Comparison of ENCODE assay signal across 12 cellular contexts in genomic region chr22:36466258-36466657, GRCh38. TPM values are rescaled to one million over a fixed set of nuclear protein-coding genes. Genes with fewer than 3 reads are reported as not detected.
A peak's percentile ranks its signal among the peaks of the same experiment; 100 is the strongest.
DNase-seq lines count a peak whose midpoint lies in the region; ATAC-seq, FAIRE-seq and TF ChIP-seq lines count a peak whose summit lies in the region.
"Had no signal": no experiment of that assay in that cellular context is flagged by ENCODE, and none has a peak within 500 bp of the region (broad histone marks: within the 10 kb centered on the region; RNA-seq: fewer than 3 reads in every experiment).

No MANE protein-coding gene starts in this region.

- TF ChIP-seq POLR2A in transverse colon (IDR thresholded peaks at IDR 0.05), result no peak

- peak overlapping the region; percentile 71 for H3K27ac Mint-ChIP-seq in activated CD8-positive, alpha-beta T cell treated with anti-CD3 and anti-CD28 coated beads, Interleukin-2, amount 10 ng/mL, durations not matched to agents 7 days and 5 days
- H3K27ac Mint-ChIP-seq in activated CD8-positive, alpha-beta T cell treated with anti-CD3 and anti-CD28 coated beads for 36 hours, result no peak overlapping the region
- H3K27ac Mint-ChIP-seq in astrocyte (ENCODE audit: unreplicated experiment), result peak overlapping the region; percentile 99

- H3K4me2 ChIP-seq in astrocyte (ENCODE audit: low read length), result peak overlapping the region; percentile 73

- H3K27ac ChIP-seq in astrocyte (ENCODE audit: low read depth, low read length), result peak overlapping the region; percentile 98
- H3K27ac ChIP-seq in mucosa of rectum (ENCODE audit: low read depth in 2 of 2, low read length in 2 of 2), result peak overlapping the region; percentile 79 to 80
- H3K27ac ChIP-seq in transverse colon, result peak overlapping the region; percentile 98
- H3K27ac ChIP-seq: HL-60 had no signal

- H3K79me2 ChIP-seq in astrocyte (ENCODE audit: insufficient read depth, low read length), result peaks cover 37% of the 10 kb centered on the region

- no peak overlapping the region for H3K4me3 Mint-ChIP-seq in activated CD8-positive, alpha-beta T cell treated with anti-CD3 and anti-CD28 coated beads, Interleukin-2, amount 10 ng/mL, durations not matched to agents 7 days and 5 days
- no peak overlapping the region for H3K4me3 Mint-ChIP-seq in activated CD8-positive, alpha-beta T cell treated with anti-CD3 and anti-CD28 coated beads for 36 hours
- H3K4me3 Mint-ChIP-seq in astrocyte (ENCODE audit: unreplicated experiment), result no peak overlapping the region

- in situ Hi-C loops in transverse colon (cut with MboI; ENCODE audit: low pct_ligation_motif_present in 1 of 4, low pct_unique_long_range_greater_than_20kb in 1 of 4, low sequenced_read_pairs in 3 of 4), result loop anchor here in 1 of 4 donors (10.0 kb wide), 1 partner anchor 161 kb away; no protein-coding TSS in a partner anchor

- no peaks in the 10 kb centered on the region for H3K9me3 Mint-ChIP-seq in activated CD8-positive, alpha-beta T cell treated with anti-CD3 and anti-CD28 coated beads, Interleukin-2, amount 10 ng/mL, durations not matched to agents 7 days and 5 days (ENCODE audit: insufficient read depth)
- H3K9me3 Mint-ChIP-seq in activated CD8-positive, alpha-beta T cell treated with anti-CD3 and anti-CD28 coated beads for 36 hours, result no peaks in the 10 kb centered on the region
- H3K9me3 Mint-ChIP-seq in astrocyte (ENCODE audit: unreplicated experiment), result no peaks in the 10 kb centered on the region

- 75% methylated on average over 7 of the region's 7 CpGs; no CpG with 5 or more reads in 1 of the 2 donors for WGBS in transverse colon (ENCODE audit: low coverage in 1 of 2), 2 donors

- no peaks in the 10 kb centered on the region for H3K9me3 ChIP-seq in astrocyte (ENCODE audit: insufficient read depth, low read depth, low read length)
- no peaks in the 10 kb centered on the region for H3K9me3 ChIP-seq in mucosa of rectum (ENCODE audit: control insufficient read depth in 2 of 2, low read length in 2 of 2)
- no peaks in the 10 kb centered on the region for H3K9me3 ChIP-seq in transverse colon

- CTCF ChIA-PET in activated CD8-positive, alpha-beta T cell treated with anti-CD3 and anti-CD28 coated beads, Interleukin-2, amount 10 ng/mL, durations not matched to agents 7 days and 5 days (lab: Charles Lee), result interaction anchor here (0.8 to 1.5 kb wide), 4 partner anchors 113 to 166 kb away, joined by 3 to 4 read pairs (median 3); no protein-coding TSS in a partner anchor
- CTCF ChIA-PET in activated CD8-positive, alpha-beta T cell treated with anti-CD3 and anti-CD28 coated beads for 36 hours (lab: Charles Lee), result interaction anchor here (0.9 to 14.1 kb wide), 2 partner anchors 20 to 165 kb away, joined by 3 to 152 read pairs; no protein-coding TSS in a partner anchor

- H3K4me3 ChIP-seq in astrocyte (ENCODE audit: insufficient read depth, low read depth, low read length), result peak overlapping the region; percentile 17
- H3K4me3 ChIP-seq in mucosa of rectum (ENCODE audit: low read length in 2 of 2), result no peak overlapping the region
- H3K4me3 ChIP-seq in transverse colon, result no peak overlapping the region

- intact Hi-C loops in activated CD8-positive, alpha-beta T cell treated with anti-CD3 and anti-CD28 coated beads for 36 hours (cut with micrococcal nuclease), result no loop called here
- intact Hi-C loops in transverse colon (cut with DNase I; ENCODE audit: low total_unique reads), result loop anchor here (5.0 kb wide), 1 partner anchor 89 kb away; no protein-coding TSS in a partner anchor

- H3K9ac ChIP-seq in astrocyte (ENCODE audit: low read length), result peak overlapping the region; percentile 81
- H3K9ac ChIP-seq in mucosa of rectum (ENCODE audit: low read depth in 1 of 2, low read length in 2 of 2), result peak overlapping the region in 1 of 2 donors; percentile 70

- no peak for DNase-seq in activated CD8-positive, alpha-beta T cell treated with anti-CD3 and anti-CD28 coated beads, Interleukin-2, amount 10 ng/mL, durations not matched to agents 7 days and 5 days
- DNase-seq in activated CD8-positive, alpha-beta T cell treated with anti-CD3 and anti-CD28 coated beads for 36 hours, result no peak
- DNase-seq in astrocyte (ENCODE audit: low read depth) (no peak), transverse colon (no peak), NCI-H1417 (lab: John Stamatoyannopoulos, UW) (no peak), NCI-H146 (lab: John Stamatoyannopoulos, UW) (no peak), DMS153 (lab: John Stamatoyannopoulos, UW) (no peak)
- DNase-seq: activated CD4-positive, alpha-beta T cell treated with anti-CD3 and anti-CD28 coated beads, Interleukin-2, amount 50 U/mL, for 1 hour; NCI-H2171 had no signal

- H3K4me1 Mint-ChIP-seq in activated CD8-positive, alpha-beta T cell treated with anti-CD3 and anti-CD28 coated beads, Interleukin-2, amount 10 ng/mL, durations not matched to agents 7 days and 5 days (ENCODE audit: low read depth), result peaks cover 45% of the 10 kb centered on the region
- H3K4me1 Mint-ChIP-seq in activated CD8-positive, alpha-beta T cell treated with anti-CD3 and anti-CD28 coated beads for 36 hours (ENCODE audit: low read depth), result peaks cover 28% of the 10 kb centered on the region
- H3K4me1 Mint-ChIP-seq in astrocyte (ENCODE audit: low read depth, unreplicated experiment), result peaks cover 60% of the 10 kb centered on the region

- no peak for FAIRE-seq in astrocyte (lab: Jason Lieb, UNC)
- FAIRE-seq: A204.1 had no signal

- H3K27me3 ChIP-seq in astrocyte (ENCODE audit: insufficient read depth, low read length) (no peaks in the 10 kb centered on the region), mucosa of rectum (ENCODE audit: control insufficient read depth in 2 of 2, insufficient read depth in 2 of 2, low read length in 2 of 2) (no peaks in the 10 kb centered on the region), transverse colon (no peaks in the 10 kb centered on the region)

- H2AFZ ChIP-seq in astrocyte (ENCODE audit: low read depth, low read length), result no peak overlapping the region

- TF ChIP-seq EP300 in transverse colon (IDR thresholded peaks at IDR 0.05; ENCODE audit: low read depth), result no peak

- TF ChIP-seq CTCF in activated CD8-positive, alpha-beta T cell treated with anti-CD3 and anti-CD28 coated beads for 36 hours (IDR thresholded peaks at IDR 0.05), result no peak
- TF ChIP-seq CTCF in astrocyte (IDR thresholded peaks at IDR 0.05; ENCODE audit: insufficient read depth, low read depth, low read length) (no peak), transverse colon (IDR thresholded peaks at IDR 0.05) (no peak)

- no peaks in the 10 kb centered on the region for H3K36me3 ChIP-seq in astrocyte (ENCODE audit: insufficient read depth, low read length)
- peaks cover 19 to 25% of the 10 kb centered on the region in 2 donors for H3K36me3 ChIP-seq in mucosa of rectum (ENCODE audit: control insufficient read depth in 2 of 2, insufficient read depth in 2 of 2, low read length in 2 of 2)
- no peaks in the 10 kb centered on the region for H3K36me3 ChIP-seq in transverse colon

- peaks cover 16% of the 10 kb centered on the region for H3K36me3 Mint-ChIP-seq in activated CD8-positive, alpha-beta T cell treated with anti-CD3 and anti-CD28 coated beads, Interleukin-2, amount 10 ng/mL, durations not matched to agents 7 days and 5 days (ENCODE audit: low read depth)
- peaks cover 3% of the 10 kb centered on the region for H3K36me3 Mint-ChIP-seq in activated CD8-positive, alpha-beta T cell treated with anti-CD3 and anti-CD28 coated beads for 36 hours (ENCODE audit: low read depth)
- peaks cover 3% of the 10 kb centered on the region for H3K36me3 Mint-ChIP-seq in astrocyte (ENCODE audit: low read depth, unreplicated experiment)

- no peaks in the 10 kb centered on the region for H4K20me1 ChIP-seq in astrocyte (ENCODE audit: insufficient read depth, low read length)

- POLR2A ChIA-PET in activated CD8-positive, alpha-beta T cell treated with anti-CD3 and anti-CD28 coated beads, Interleukin-2, amount 10 ng/mL, durations not matched to agents 7 days and 5 days (lab: Charles Lee), result interaction anchor here (0.7 to 1.2 kb wide), 3 partner anchors 11 to 61 kb away, joined by 3 to 5 read pairs (median 3); partner anchors contain the start of gene TXN2
- POLR2A ChIA-PET in activated CD8-positive, alpha-beta T cell treated with anti-CD3 and anti-CD28 coated beads for 36 hours (lab: Charles Lee), result interaction anchor here (0.6 to 1.4 kb wide), 8 partner anchors 8 to 105 kb away, joined by 3 to 5 read pairs (median 3); partner anchors contain the start of gene MYH9

- H3K4me1 ChIP-seq in astrocyte (ENCODE audit: insufficient read depth, low read length) (peaks cover 76% of the 10 kb centered on the region), mucosa of rectum (ENCODE audit: control insufficient read depth in 2 of 2, insufficient read depth in 2 of 2, low read length in 2 of 2) (peaks cover 30 to 45% of the 10 kb centered on the region in 2 donors), transverse colon (peaks cover 21 to 70% (median 47%) of the 10 kb centered on the region in 4 donors)

- H3K27me3 Mint-ChIP-seq in activated CD8-positive, alpha-beta T cell treated with anti-CD3 and anti-CD28 coated beads, Interleukin-2, amount 10 ng/mL, durations not matched to agents 7 days and 5 days (ENCODE audit: low read depth), result no peaks in the 10 kb centered on the region
- no peaks in the 10 kb centered on the region for H3K27me3 Mint-ChIP-seq in activated CD8-positive, alpha-beta T cell treated with anti-CD3 and anti-CD28 coated beads for 36 hours
- no peaks in the 10 kb centered on the region for H3K27me3 Mint-ChIP-seq in astrocyte (ENCODE audit: low read depth, unreplicated experiment)

- ATAC-seq in activated CD8-positive, alpha-beta T cell treated with anti-CD3 and anti-CD28 coated beads, Interleukin-2, amount 10 ng/mL, durations not matched to agents 7 days and 5 days, result no peak
- ATAC-seq in activated CD8-positive, alpha-beta T cell treated with anti-CD3 and anti-CD28 coated beads for 36 hours, result no peak

RNA-seq across cellular contexts. Expression of gene TXN2, which starts 15.2 kb away (rescaled TPM):
- total RNA-seq in activated CD8-positive, alpha-beta T cell treated with anti-CD3 and anti-CD28 coated beads, Interleukin-2, amount 10 ng/mL, durations not matched to agents 7 days and 5 days, result 10 to 100 TPM; 74.1 to 78.4 TPM
- 100 to 1,000 TPM in 1 of 2 experiments, 10 to 100 TPM in 1; 96.5 to 101 TPM for total RNA-seq in activated CD8-positive, alpha-beta T cell treated with anti-CD3 and anti-CD28 coated beads for 36 hours
- total RNA-seq in astrocyte (56.4 and 61.0 TPM in 2 replicates), transverse colon (100 to 1,000 TPM in 1 of 4 donors, 10 to 100 TPM in 3; 68.5 to 317 (median 93.3) TPM)

RNA-seq across cellular contexts. Expression of gene FOXRED2, which starts 40.6 kb away (rescaled TPM):
- 10 to 100 TPM; 19.0 to 20.3 TPM for total RNA-seq in activated CD8-positive, alpha-beta T cell treated with anti-CD3 and anti-CD28 coated beads, Interleukin-2, amount 10 ng/mL, durations not matched to agents 7 days and 5 days
- total RNA-seq in activated CD8-positive, alpha-beta T cell treated with anti-CD3 and anti-CD28 coated beads for 36 hours, result 10 to 100 TPM; 16.7 to 17.5 TPM
- total RNA-seq in astrocyte (5.3 and 5.9 TPM in 2 replicates), transverse colon (1 to 10 TPM in 2 of 4 donors, under 1 TPM in 2; 0.37 to 3.0 (median 1.5) TPM)
